ENCODE assay signal across 7 cellular contexts in genomic region chr3:23944007-23944760, GRCh38. TPM values are rescaled to one million over a fixed set of nuclear protein-coding genes. Genes with fewer than 3 reads are reported as not detected.
A peak's percentile ranks its signal among the peaks of the same experiment; 100 is the strongest.
DNase-seq lines count a peak whose midpoint lies in the region; TF ChIP-seq lines count a peak whose summit lies in the region.

No MANE protein-coding gene starts in this region.

- no peaks in the 10 kb centered on the region for H3K9me3 ChIP-seq in SJSA1 (replicated peaks)
- H3K9me3 ChIP-seq in skeletal muscle tissue (ENCODE audit: control insufficient read depth in 3 of 3, low read length in 3 of 3), result no peaks in the 10 kb centered on the region

- H3K4me3 ChIP-seq in H7 (ENCODE audit: insufficient read depth, low read depth, low read length) (peak overlapping the region; percentile 63), SJSA1 (peak overlapping the region; percentile 81; the same call in 1 of the 2 replicates), fibroblast of the aortic adventitia (ENCODE audit: low read depth, low read length) (peak overlapping the region; percentile 79), skeletal muscle tissue (ENCODE audit: low read length in 3 of 3) (peak overlapping the region; percentile 80 to 84 (median 83))

- TF ChIP-seq CTCF in fibroblast of the aortic adventitia (IDR thresholded peaks at IDR 0.05; ENCODE audit: insufficient read depth, low read length), result no peak

- H3K27ac ChIP-seq in SJSA1 (no peak overlapping the region), skeletal muscle tissue (ENCODE audit: low read depth, low read length) (peak overlapping the region; percentile 83)

- H3K4me1 ChIP-seq in SJSA1 (replicated peaks) (peaks cover 37% of the 10 kb centered on the region), skeletal muscle tissue (ENCODE audit: control insufficient read depth in 3 of 3, insufficient read depth in 3 of 3, low read length in 3 of 3) (peaks cover 33 to 41% (median 35%) of the 10 kb centered on the region in 3 donors)

- DNase-seq in H7 (no peak), SJSA1 (ENCODE audit: low read depth in 1 of 2, low spot score in 2 of 2) (no peak), fibroblast of the aortic adventitia (ENCODE audit: low read depth) (no peak), NCI-H446 (lab: John Stamatoyannopoulos, UW) (no peak), GM19240 (ENCODE audit: insufficient read length, low spot score) (no peak), NCI-H1694 (lab: John Stamatoyannopoulos, UW) (no peak)

- H3K36me3 ChIP-seq in H7 (replicated peaks; ENCODE audit: control insufficient read depth, insufficient read depth, low read length) (no peaks in the 10 kb centered on the region), SJSA1 (peaks cover 24% of the 10 kb centered on the region), skeletal muscle tissue (ENCODE audit: control insufficient read depth in 3 of 3, insufficient read depth in 3 of 3, low read length in 3 of 3) (peaks cover 0 to 5% (median 4%) of the 10 kb centered on the region in 3 donors)

- no peaks in the 10 kb centered on the region for H3K27me3 ChIP-seq in H7 (ENCODE audit: control insufficient read depth, insufficient read depth, low read length)
- H3K27me3 ChIP-seq in SJSA1 (replicated peaks), result no peaks in the 10 kb centered on the region
- no peaks in the 10 kb centered on the region for H3K27me3 ChIP-seq in skeletal muscle tissue (ENCODE audit: control insufficient read depth in 3 of 3, insufficient read depth in 3 of 3, low read length in 3 of 3)

- H3K9ac ChIP-seq in skeletal muscle tissue (ENCODE audit: low read depth in 1 of 3, low read length in 3 of 3), result peak overlapping the region; percentile 54 to 88 (median 87)

RNA-seq across cellular contexts. Expression of gene NR1D2, which starts 0.9 kb away (rescaled TPM):
- 9.5 and 13.3 TPM in 2 replicates for total RNA-seq in H7 (2014; rRNA removed; shearing (Covaris generic))
- 23.4 and 37.2 TPM in 2 replicates for total RNA-seq in SJSA1 (2014; rRNA removed; shearing (Covaris generic))
- total RNA-seq in fibroblast of the aortic adventitia (ENCODE audit: low replicate concordance) (53.0 and 77.3 TPM in 2 replicates), skeletal muscle tissue (35.5 TPM)

RNA-seq across cellular contexts. Expression of gene RPL15, which starts 27.3 kb away (rescaled TPM):
- 2,757 and 2,781 TPM in 2 replicates for total RNA-seq in H7 (2014; rRNA removed; shearing (Covaris generic))
- 846 and 1,877 TPM in 2 replicates for total RNA-seq in SJSA1 (2014; rRNA removed; shearing (Covaris generic))
- total RNA-seq in fibroblast of the aortic adventitia (ENCODE audit: low replicate concordance) (529 and 2,953 TPM in 2 replicates), skeletal muscle tissue (3,028 TPM)

RNA-seq across cellular contexts. Expression of gene NKIRAS1, which starts 27.4 kb away (rescaled TPM):
- 7.8 and 9.6 TPM in 2 replicates for total RNA-seq in H7 (2014; rRNA removed; shearing (Covaris generic))
- 10.2 and 18.1 TPM in 2 replicates for total RNA-seq in SJSA1 (2014; rRNA removed; shearing (Covaris generic))
- total RNA-seq in fibroblast of the aortic adventitia (ENCODE audit: low replicate concordance) (20.9 and 35.8 TPM in 2 replicates), skeletal muscle tissue (17.2 TPM)
